In genomic region chr1:51963592-51964308, GRCh38 we compare ENCODE assay signal across 1 cellular context.
A peak's percentile ranks its signal among the peaks of the same experiment; 100 is the strongest.
TF ChIP-seq lines count a peak whose summit lies in the region.

No MANE protein-coding gene starts in this region.

TF ChIP-seq in K562, 482 proteins besides CTCF, POLR2A, EP300 and RAD21 (continued from another document):
- TF ChIP-seq ARID1B (IDR thresholded peaks at IDR 0.05): peak; percentile 71; the same call in 1 of the 2 replicates
- TF ChIP-seq ZNF384 (IDR thresholded peaks at IDR 0.05; ENCODE audit: low read depth, low read length): 0 out of 2 replicates have a peak, but pooled peaks have one; percentile 53
- peak; percentile 85 for TF ChIP-seq ZNF592 (IDR thresholded peaks at IDR 0.05)
- 0 out of 4 replicates have a peak, but pooled peaks of 1 of the 2 experiments have one; percentile 10 for TF ChIP-seq TRIM24 (IDR thresholded peaks at IDR 0.05)
- TF ChIP-seq AFF1 (IDR thresholded peaks at IDR 0.05; ENCODE audit: low read depth in 1 of 2, partially characterized antibody in 2 of 2): peak in 1 of 2 experiments; percentile 24
- TF ChIP-seq MLLT1 (IDR thresholded peaks at IDR 0.05): peak in 1 of 2 experiments; percentile 47; a peak in 1 of 4 replicates
- TF ChIP-seq GTF2E2 (tag; IDR thresholded peaks at IDR 0.05): no peak
- TF ChIP-seq ZEB2 (IDR thresholded peaks at IDR 0.05): peak; percentile 42; the same call in 1 of the 2 replicates
- no peak for TF ChIP-seq NCOA6 (IDR thresholded peaks at IDR 0.05)
- no peak for TF ChIP-seq HNRNPL (IDR thresholded peaks at IDR 0.05; ENCODE audit: low read depth, low read length)
- TF ChIP-seq ILF3 (IDR thresholded peaks at IDR 0.05; ENCODE audit: borderline replicate concordance): no peak
- peak; percentile 88 for TF ChIP-seq SOX6 (IDR thresholded peaks at IDR 0.05)
- TF ChIP-seq POU5F1 (IDR thresholded peaks at IDR 0.05; ENCODE audit: borderline replicate concordance, low read depth, low read length, partially characterized antibody): no peak
- no peak for TF ChIP-seq ZBTB8A (IDR thresholded peaks at IDR 0.05; ENCODE audit: partially characterized antibody)
- peak; percentile 27; the same call in 1 of the 2 replicates for TF ChIP-seq NR2C1 (IDR thresholded peaks at IDR 0.05)
- TF ChIP-seq NR2C1 (tag; IDR thresholded peaks at IDR 0.05): peak; percentile 35; the same call in 1 of the 2 replicates
- TF ChIP-seq BACH1 (tag; IDR thresholded peaks at IDR 0.05): peak; percentile 58; the same call in 1 of the 2 replicates
- peak; percentile 50; the same call in 1 of the 2 replicates for TF ChIP-seq ZNF395 (CRISPR knock-in tag; IDR thresholded peaks at IDR 0.05)
- 0 out of 2 replicates have a peak, but pooled peaks have one; percentile 50 for TF ChIP-seq NCOA1 (IDR thresholded peaks at IDR 0.05; ENCODE audit: low read depth)
- TF ChIP-seq PHF8 (IDR thresholded peaks at IDR 0.05; ENCODE audit: borderline replicate concordance, low read length): no peak
- peak; percentile 98 for TF ChIP-seq ZNF316 (IDR thresholded peaks at IDR 0.05)
- peak in 1 of 2 experiments; percentile 32; a peak in 1 of 4 replicates for TF ChIP-seq ARNT (IDR thresholded peaks at IDR 0.05)
- peak; percentile 84 for TF ChIP-seq SMARCA4 (IDR thresholded peaks at IDR 0.05)
- no peak for TF ChIP-seq ERF (CRISPR knock-in tag; IDR thresholded peaks at IDR 0.05)
- 0 out of 2 replicates have a peak, but pooled peaks have one; percentile 45 for TF ChIP-seq ARID3A (IDR thresholded peaks at IDR 0.05; ENCODE audit: borderline replicate concordance, low read depth, low read length)
- TF ChIP-seq YY1 (IDR thresholded peaks at IDR 0.05; ENCODE audit: borderline replicate concordance in 1 of 3, control insufficient read depth in 1 of 3, extremely low read depth in 1 of 3, insufficient read depth in 3 of 3, insufficient read length in 1 of 3, insufficient replicate concordance in 2 of 3, low read depth in 1 of 3, low read length in 2 of 3): peak in 1 of 3 experiments; percentile 26
- peak; percentile 62; the same call in 1 of the 2 replicates for TF ChIP-seq CHAMP1 (IDR thresholded peaks at IDR 0.05)
- no peak for TF ChIP-seq ZNF324 (CRISPR knock-in tag; IDR thresholded peaks at IDR 0.05)
